Comparison of ENCODE assay signal across 8 cellular contexts in the genomic region with DNA sequence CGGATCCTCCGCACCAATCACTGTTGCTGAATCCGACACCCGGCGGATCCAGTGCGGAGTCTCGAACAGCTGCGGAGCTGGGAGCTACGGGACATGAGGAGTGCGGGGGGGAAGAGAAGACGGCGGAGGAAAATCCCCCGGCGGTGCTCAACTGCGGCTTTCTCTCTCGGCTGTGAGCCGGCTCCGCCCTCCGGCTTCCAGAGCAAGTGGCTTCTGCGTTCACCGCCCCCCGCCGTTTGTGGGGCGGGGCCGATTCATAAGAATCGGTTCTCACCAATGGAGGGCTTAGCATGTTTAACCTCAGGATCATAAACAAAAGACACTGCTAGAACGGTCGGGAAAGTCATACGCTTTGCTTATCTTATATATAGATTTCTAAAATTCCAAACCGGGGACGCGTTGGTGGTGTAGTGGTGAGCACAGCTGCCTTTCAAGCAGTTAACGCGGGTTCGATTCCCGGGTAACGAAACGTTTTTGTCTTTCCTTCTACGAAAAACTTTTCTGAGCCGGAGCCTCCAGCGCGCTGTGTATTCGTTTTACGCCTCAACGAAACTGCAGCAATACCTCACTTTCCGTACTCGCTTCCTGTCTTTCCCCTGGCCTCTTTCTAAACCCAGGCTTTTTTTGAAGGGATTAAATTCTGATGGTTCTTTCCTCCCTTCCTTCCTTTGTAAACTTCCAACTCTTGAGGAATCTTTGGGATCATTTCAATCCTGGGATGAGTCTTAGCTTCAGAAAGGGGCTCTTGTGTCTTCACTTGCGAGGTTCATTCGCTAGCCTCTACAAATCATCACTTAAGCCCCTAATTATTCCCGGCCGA. TPM values are rescaled to one million over a fixed set of nuclear protein-coding genes. Genes with fewer than 3 reads are reported as not detected.
A peak's percentile ranks its signal among the peaks of the same experiment; 100 is the strongest.
DNase-seq lines count a peak whose midpoint lies in the region; ATAC-seq, FAIRE-seq and TF ChIP-seq lines count a peak whose summit lies in the region.
"Not testable (repeated sequence)": the region's sequence is repeated elsewhere in the genome, so short reads cannot be mapped to it uniquely, and the experiment has no call there.

No MANE protein-coding gene starts in this region.

- peaks cover 21% of the 10 kb centered on the region for H3K27me3 Mint-ChIP-seq in activated T-helper 1 cell treated with anti-CD3 and anti-CD28 coated beads, Interleukin-12 subunit alpha, Interleukin-12 subunit beta, Interleukin-2, Interleukin-4 antibody, amounts not matched to agents 30 ng/mL and 10 ng/mL and 1 ng/mL, durations not matched to agents 14 hours and 24 hours and 36 hours (ENCODE audit: insufficient read depth)

- peak overlapping the region; percentile 62 for H3K4me3 ChIP-seq in Jurkat, Clone E6-1 (ENCODE audit: low read length)
- H3K4me3 ChIP-seq in esophagus squamous epithelium = peak overlapping the region; percentile 23 to 68 (median 52)
- H3K4me3 ChIP-seq in mucosa of stomach (ENCODE audit: low read length) = not testable (repeated sequence)

- peaks cover 0 to 10% (median 3%) of the 10 kb centered on the region in 3 donors for H3K4me1 ChIP-seq in esophagus squamous epithelium
- not testable (repeated sequence) for H3K4me1 ChIP-seq in mucosa of stomach (ENCODE audit: control insufficient read depth, insufficient read depth, low read length)

- peak overlapping the region; percentile 91 for H3K4me3 Mint-ChIP-seq in activated T-helper 1 cell treated with anti-CD3 and anti-CD28 coated beads, Interleukin-12 subunit alpha, Interleukin-12 subunit beta, Interleukin-2, Interleukin-4 antibody, amounts not matched to agents 30 ng/mL and 10 ng/mL and 1 ng/mL, durations not matched to agents 14 hours and 24 hours and 36 hours

- TF ChIP-seq CTCF in esophagus squamous epithelium (IDR thresholded peaks at IDR 0.05) = not testable (repeated sequence)

- not testable (repeated sequence) for H3K9me3 Mint-ChIP-seq in activated T-helper 1 cell treated with anti-CD3 and anti-CD28 coated beads, Interleukin-12 subunit alpha, Interleukin-12 subunit beta, Interleukin-2, Interleukin-4 antibody, amounts not matched to agents 30 ng/mL and 10 ng/mL and 1 ng/mL, durations not matched to agents 14 hours and 24 hours and 36 hours

- TF ChIP-seq POLR2A in esophagus squamous epithelium (IDR thresholded peaks at IDR 0.05) = not testable (repeated sequence)

- peaks cover 28% of the 10 kb centered on the region for H3K4me1 Mint-ChIP-seq in activated T-helper 1 cell treated with anti-CD3 and anti-CD28 coated beads, Interleukin-12 subunit alpha, Interleukin-12 subunit beta, Interleukin-2, Interleukin-4 antibody, amounts not matched to agents 30 ng/mL and 10 ng/mL and 1 ng/mL, durations not matched to agents 14 hours and 24 hours and 36 hours (ENCODE audit: low read depth)

- peak overlapping the region; percentile 91 for H3K27ac Mint-ChIP-seq in activated T-helper 1 cell treated with anti-CD3 and anti-CD28 coated beads, Interleukin-12 subunit alpha, Interleukin-12 subunit beta, Interleukin-2, Interleukin-4 antibody, amounts not matched to agents 30 ng/mL and 10 ng/mL and 1 ng/mL, durations not matched to agents 14 hours and 24 hours and 36 hours

- H3K36me3 ChIP-seq in esophagus squamous epithelium; mucosa of stomach (ENCODE audit: control insufficient read depth, insufficient read depth, low read length): not testable (repeated sequence)

- peak; percentile 84 for FAIRE-seq in RCC 7860 (lab: Jason Lieb, UNC)

- intact Hi-C loops in activated T-helper 1 cell treated with anti-CD3 and anti-CD28 coated beads, Interleukin-12 subunit alpha, Interleukin-12 subunit beta, Interleukin-2, Interleukin-4 antibody, amounts not matched to agents 30 ng/mL and 10 ng/mL and 1 ng/mL, durations not matched to agents 14 hours and 24 hours and 36 hours (cut with micrococcal nuclease) = loop anchor here (1.0 kb wide), 5 partner anchors 72 to 137 kb away; a partner anchor contains a TSS
- intact Hi-C loops in esophagus squamous epithelium (cut with DNase I) = not testable (repeated sequence)

- peak overlapping the region; percentile 43 for H3K9ac ChIP-seq in mucosa of stomach (ENCODE audit: low read length)

- WGBS in esophagus squamous epithelium, 2 donors = 3% methylated on average over 31 to 36 of the region's 51 CpGs

- DNase-seq in DMS53 (lab: John Stamatoyannopoulos, UW) (peak; percentile 99), RCC 7860 (ENCODE audit: low spot score) (peak; percentile 97), esophagus squamous epithelium (lab: John Stamatoyannopoulos, UW) (peak; percentile 74)
- DNase-seq in Jurkat, Clone E6-1 (ENCODE audit: low read depth, low spot score) = peak; percentile 96
- peak; percentile 89 for DNase-seq in activated T-helper 1 cell treated with anti-CD3 and anti-CD28 coated beads, Interleukin-12 subunit alpha, Interleukin-12 subunit beta, Interleukin-2, Interleukin-4 antibody, amounts not matched to agents 30 ng/mL and 10 ng/mL and 1 ng/mL, durations not matched to agents 14 hours and 24 hours and 36 hours (ENCODE audit: low spot score)
- DNase-seq in stimulated activated CD8-positive, alpha-beta memory T cell treated with anti-CD3 and anti-CD28 coated beads, Interleukin-4, amount 100 ng/mL, for 24 hours (ENCODE audit: low read depth) = peak; percentile 76

- not testable (repeated sequence) for H3K27me3 ChIP-seq in esophagus squamous epithelium; mucosa of stomach (ENCODE audit: control insufficient read depth, insufficient read depth, low read length)

- not testable (repeated sequence) for H3K9me3 ChIP-seq in esophagus squamous epithelium; mucosa of stomach (ENCODE audit: control insufficient read depth, low read length)

- ATAC-seq in GM21717 (IDR thresholded peaks at IDR 0.05; ENCODE audit: unreplicated experiment) = peak; percentile 79

- not testable (repeated sequence) for H3K36me3 Mint-ChIP-seq in activated T-helper 1 cell treated with anti-CD3 and anti-CD28 coated beads, Interleukin-12 subunit alpha, Interleukin-12 subunit beta, Interleukin-2, Interleukin-4 antibody, amounts not matched to agents 30 ng/mL and 10 ng/mL and 1 ng/mL, durations not matched to agents 14 hours and 24 hours and 36 hours (ENCODE audit: low read depth)

- peak overlapping the region; percentile 24 to 89 (median 74) for H3K27ac ChIP-seq in esophagus squamous epithelium

RNA-seq across cellular contexts. Expression of a gene that starts 18.4 kb away (rescaled TPM):
- not detected for polyA plus RNA-seq in Jurkat, Clone E6-1 (2012; ENCODE audit: insufficient read depth, insufficient read length)
- total RNA-seq in activated T-helper 1 cell treated with anti-CD3 and anti-CD28 coated beads, Interleukin-12 subunit alpha, Interleukin-12 subunit beta, Interleukin-2, Interleukin-4 antibody, amounts not matched to agents 30 ng/mL and 10 ng/mL and 1 ng/mL, durations not matched to agents 14 hours and 24 hours and 36 hours = not detected in 2 replicates
- total RNA-seq in esophagus squamous epithelium = under 1 TPM in 2 of 4 donors, not detected in 2; 0.53 to 0.57 TPM

RNA-seq across cellular contexts. Expression of a gene that starts 50.4 kb away (rescaled TPM):
- polyA plus RNA-seq in Jurkat, Clone E6-1 (2012; ENCODE audit: insufficient read depth, insufficient read length) = not detected
- not detected in 2 replicates for total RNA-seq in activated T-helper 1 cell treated with anti-CD3 and anti-CD28 coated beads, Interleukin-12 subunit alpha, Interleukin-12 subunit beta, Interleukin-2, Interleukin-4 antibody, amounts not matched to agents 30 ng/mL and 10 ng/mL and 1 ng/mL, durations not matched to agents 14 hours and 24 hours and 36 hours
- total RNA-seq in esophagus squamous epithelium = 10 to 100 TPM in 2 of 4 donors, 1 to 10 TPM in 2; 1.1 to 25.2 (median 7.4) TPM
